21 cellular contexts compared by ENCODE assay signal in the genomic region with DNA sequence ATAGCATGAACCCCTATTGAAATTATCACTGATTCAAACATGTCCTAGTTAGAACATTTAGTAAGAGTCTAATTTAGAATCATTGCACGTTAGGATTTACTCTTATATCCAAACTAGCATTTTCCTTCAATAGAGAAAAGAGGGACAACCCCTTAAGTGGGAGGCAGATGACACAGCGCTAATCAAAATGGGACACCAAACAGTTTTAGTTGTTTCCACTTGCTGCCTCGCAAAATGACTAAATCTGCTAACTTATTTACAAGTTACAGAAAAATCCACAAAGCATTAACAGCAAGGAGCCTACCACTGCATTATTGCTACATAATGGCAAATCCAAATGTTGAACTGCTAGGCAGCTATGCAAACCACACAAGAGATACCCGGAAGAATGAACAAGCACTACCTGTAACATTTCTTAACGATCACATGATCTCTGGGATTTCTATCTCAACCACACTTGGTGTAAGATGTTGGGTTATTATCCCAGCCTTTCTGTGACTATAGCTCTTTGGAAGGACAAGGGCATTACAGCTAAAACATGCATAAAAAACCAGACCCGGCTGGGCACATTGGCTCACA.
DNase-seq lines count a peak whose midpoint lies in the region; ATAC-seq, FAIRE-seq and TF ChIP-seq lines count a peak whose summit lies in the region.
"Had no signal": no experiment of that assay in that cellular context is flagged by ENCODE, and none has a peak within 500 bp of the region (broad histone marks: within the 10 kb centered on the region; RNA-seq: fewer than 3 reads in every experiment).

No MANE protein-coding gene starts in this region.

- no peaks in the 10 kb centered on the region for H3K27me3 Mint-ChIP-seq in T-helper 17 cell

- H3K4me3 Mint-ChIP-seq in T-helper 17 cell: no peak overlapping the region
- H3K4me3 Mint-ChIP-seq: H9, neural crest cell had no signal

- H3K9me3 ChIP-seq in A549 (no peaks in the 10 kb centered on the region; the same call in 2 of the 3 replicates), T-helper 17 cell (ENCODE audit: control insufficient read depth, low read length, poor library complexity, severe bottlenecking) (no peaks in the 10 kb centered on the region), kidney (ENCODE audit: control insufficient read depth in 1 of 2, low read length in 2 of 2) (no peaks in the 10 kb centered on the region)
- H3K9me3 ChIP-seq: vagina had no signal

- H3K4me1 ChIP-seq in A549: peaks cover 56% of the 10 kb centered on the region
- H3K4me1 ChIP-seq in kidney (ENCODE audit: control insufficient read depth in 1 of 2, insufficient read depth in 1 of 2, low read depth in 1 of 2, low read length in 2 of 2): peaks cover 0 to 4% of the 10 kb centered on the region in 2 donors

- CTCF ChIA-PET in A549 (lab: Yijun Ruan, JAX): interaction anchor here (0.6 to 2.4 kb wide), 2 partner anchors 12 to 84 kb away, joined by 3 to 7 read pairs; no protein-coding TSS in a partner anchor

- TF ChIP-seq POLR2A in A549 (IDR thresholded peaks at IDR 0.05; ENCODE audit: low read length): no peak

- H3K4me1 Mint-ChIP-seq in T-helper 17 cell: peaks cover 42% of the 10 kb centered on the region

- POLR2A ChIA-PET in A549 (lab: Yijun Ruan, JAX): no interaction called here

- no peaks in the 10 kb centered on the region for H3K36me3 ChIP-seq in kidney (ENCODE audit: control insufficient read depth in 1 of 2, insufficient read depth in 2 of 2, low read length in 2 of 2)
- H3K36me3 ChIP-seq: vagina, WERI-Rb-1 had no signal

- 52% methylated on average over 6 of the region's 6 CpGs for WGBS in A549 (ENCODE audit: missing lambda C conversion rate)

- TF ChIP-seq CTCF in A549 (IDR thresholded peaks at IDR 0.05): no peak
- no peak for TF ChIP-seq CTCF in kidney (IDR thresholded peaks at IDR 0.05; ENCODE audit: borderline replicate concordance, extremely low read depth, insufficient read depth)

- no peak overlapping the region for H3K9ac ChIP-seq in kidney (ENCODE audit: low read length in 2 of 2)
- H3K9ac ChIP-seq: BLaER1, KMS-11 had no signal

- intact Hi-C loops in kidney (cut with DNase I): no loop called here

- no peak for TF ChIP-seq RAD21 in A549 (conservative IDR thresholded peaks at IDR 0.05 in 1 of 2, IDR thresholded peaks at IDR 0.05 in 1 of 2)

- peak; percentile 31 for DNase-seq in activated CD4-positive, alpha-beta T cell treated with anti-CD3 and anti-CD28 coated beads for 48 hours
- no peak for DNase-seq in activated CD4-positive, alpha-beta T cell treated with anti-CD3 and anti-CD28 coated beads, Interleukin-2, amount 50 U/mL, for 4 hours
- peak in 1 of 2 experiments; percentile 38 for DNase-seq in A549 (ENCODE audit: low read depth in 1 of 2, low spot score in 1 of 2)
- DNase-seq in T-helper 17 cell: no peak
- peak; percentile 30 for DNase-seq in kidney glomerular epithelial cell (lab: John Stamatoyannopoulos, UW)
- no peak for DNase-seq in NCI-H2029 treated with DMSO at 0.1 percent for 48 hours (lab: John Stamatoyannopoulos, UW)
- DNase-seq in kidney: no peak
- no peak for DNase-seq in retina
- DNase-seq: activated gamma-delta T cell treated with Interleukin-2 at 50 U/mL for 16 hours; effector CD8-positive, alpha-beta T cell; H9; NCI-H187 treated with DMSO at 0.1 percent for 48 hours; NCI-H345; NCI-H82; PC-9; WERI-Rb-1 had no signal

- H3K27ac ChIP-seq in A549: peak overlapping the region; percentile 82 to 88
- H3K27ac ChIP-seq in kidney (ENCODE audit: low read depth in 2 of 2, low read length in 2 of 2): no peak overlapping the region
- H3K27ac ChIP-seq: BLaER1, KMS-11, PC-9, vagina, WERI-Rb-1 had no signal

- peak overlapping the region; percentile 34 for H3K4me2 ChIP-seq in A549
- H3K4me2 ChIP-seq: BLaER1, KMS-11, PC-9 had no signal

- no peak for ATAC-seq in A549
- no peak for ATAC-seq in T-helper 17 cell

- FAIRE-seq in A549 (lab: Jason Lieb, UNC) (no peak), kidney (lab: Jason Lieb, UNC) (no peak)
- FAIRE-seq: A204.1 had no signal

- peak overlapping the region; percentile 84 for H3K27ac Mint-ChIP-seq in T-helper 17 cell

- H3K4me3 ChIP-seq in A549: no peak overlapping the region
- H3K4me3 ChIP-seq in kidney (ENCODE audit: low read length in 2 of 2): no peak overlapping the region
- H3K4me3 ChIP-seq: BLaER1, PC-9, vagina had no signal

- no peak for TF ChIP-seq EP300 in A549 (IDR thresholded peaks at IDR 0.05)

- H3K36me3 Mint-ChIP-seq in T-helper 17 cell (ENCODE audit: low read depth): peaks cover 2% of the 10 kb centered on the region

TF ChIP-seq in A549, 52 proteins besides CTCF, POLR2A, EP300 and RAD21:
- TF ChIP-seq FOSL2 (IDR thresholded peaks at IDR 0.05) (no peak), FOSL2 (CRISPR knock-in tag; IDR thresholded peaks at IDR 0.05) (no peak), MAFK (IDR thresholded peaks at IDR 0.05; ENCODE audit: partially characterized antibody) (peak; percentile 11)

Comparison
In these comparisons a context has a peak if more than half of its experiments do, and no peak if none do; other contexts are left out.
1. DNase-seq: peak in activated CD4-positive, alpha-beta T cell treated with anti-CD3 and anti-CD28 coated beads for 48 hours (single experiment) and kidney glomerular epithelial cell (single experiment); none in activated CD4-positive, alpha-beta T cell treated with anti-CD3 and anti-CD28 coated beads, Interleukin-2, amount 50 U/mL, for 4 hours (0 of 2), T-helper 17 cell (0 of 3), NCI-H2029 treated with DMSO at 0.1 percent for 48 hours (single experiment), kidney (single experiment) and retina (single experiment).
2. H3K27ac ChIP-seq: peak in A549 (2 of 2); none in kidney (0 of 2).